ENCODE assay signal across 10 cellular contexts in genomic region chr17:49216953-49217650, GRCh38. TPM values are rescaled to one million over a fixed set of nuclear protein-coding genes. Genes with fewer than 3 reads are reported as not detected.
DNase-seq lines count a peak whose midpoint lies in the region; ATAC-seq and TF ChIP-seq lines count a peak whose summit lies in the region.
"Had no signal": no experiment of that assay in that cellular context is flagged by ENCODE, and none has a peak within 500 bp of the region (broad histone marks: within the 10 kb centered on the region; RNA-seq: fewer than 3 reads in every experiment).

No MANE protein-coding gene starts in this region.

- H3K27ac ChIP-seq in HL-60 (replicated peaks) (peak overlapping the region; percentile 37), heart right ventricle (peak overlapping the region; percentile 36 to 88 (median 69)), skin epidermis (peak overlapping the region in 14 of 21 experiments; percentile 3 to 90 (median 62))

- H3K4me1 ChIP-seq in heart right ventricle: peaks cover 4 to 80% (median 56%) of the 10 kb centered on the region in 9 donors

- DNase-seq in HL-60 (ENCODE audit: low read depth in 1 of 2, low spot score in 1 of 2) (peak; percentile 75 to 82), UCSD-AML1 (lab: John Stamatoyannopoulos, UW; ENCODE audit: unreplicated experiment) (peak; percentile 64), heart right ventricle (peak; percentile 50 to 65), cerebellum (ENCODE audit: low spot score) (no peak), NCI-H2227 (lab: John Stamatoyannopoulos, UW; ENCODE audit: unreplicated experiment) (no peak)
- DNase-seq: amniotic stem cell; NCI-H2227 treated with DMSO at 0.1 percent for 48 hours; stimulated activated CD4-positive, alpha-beta T cell treated with anti-CD3 and anti-CD28 coated beads, Interleukin-2, amount 100 ng/mL, for 48 hours had no signal

- intact Hi-C loops in heart right ventricle (cut with DNase I): no loop called here

- H3K4me3 ChIP-seq in HL-60 (replicated peaks; ENCODE audit: insufficient read depth, low read length) (no peak overlapping the region), heart right ventricle (peak overlapping the region in 1 of 10 donors; percentile 0), skin epidermis (no peak overlapping the region)

- 45 to 47% methylated on average over 11 of the region's 11 CpGs for WGBS in heart right ventricle, 2 donors

- TF ChIP-seq CTCF in HL-60 (IDR thresholded peaks at IDR 0.05; ENCODE audit: insufficient read depth, low read length) (no peak), heart right ventricle (IDR thresholded peaks at IDR 0.05) (no peak)

- peak; percentile 77 to 91 (median 88) for ATAC-seq in heart right ventricle
- ATAC-seq in HG02852 (IDR thresholded peaks at IDR 0.05; ENCODE audit: unreplicated experiment): no peak

- H3K27me3 ChIP-seq in HL-60 (ENCODE audit: insufficient read depth, poor library complexity, severe bottlenecking) (no peaks in the 10 kb centered on the region), heart right ventricle (peaks cover 0 to 38% (median 16%) of the 10 kb centered on the region in 7 donors)

- H3K9me3 ChIP-seq in heart right ventricle: no peaks in the 10 kb centered on the region

- peaks cover 0 to 10% (median 0%) of the 10 kb centered on the region in 9 donors for H3K36me3 ChIP-seq in heart right ventricle

RNA-seq across cellular contexts. Expression of gene ABI3, which starts 6.6 kb away (rescaled TPM):
- 10 to 100 TPM in 1 of 10 donors, 1 to 10 TPM in 9; 2.3 to 10.8 (median 4.8) TPM for total RNA-seq in heart right ventricle
- polyA plus RNA-seq in heart right ventricle: 10 to 100 TPM in 1 of 2 donors, 1 to 10 TPM in 1; 6.2 to 10.3 TPM
- 1.00 TPM for total RNA-seq in cerebellum

RNA-seq across cellular contexts. Expression of gene GNGT2, which starts 6.7 kb away (rescaled TPM):
- total RNA-seq in heart right ventricle: 1 to 10 TPM in 5 of 10 donors, under 1 TPM in 4, not detected in 1; 0.32 to 2.6 (median 1.3) TPM
- polyA plus RNA-seq in heart right ventricle: 1 to 10 TPM; 2.7 to 4.6 TPM
- not detected for total RNA-seq in cerebellum

RNA-seq across cellular contexts. Expression of gene PHOSPHO1, which starts 13.5 kb away (rescaled TPM):
- 1 to 10 TPM in 4 of 10 donors, under 1 TPM in 6; 0.14 to 1.9 (median 0.49) TPM for total RNA-seq in heart right ventricle
- polyA plus RNA-seq in heart right ventricle: 1 to 10 TPM in 1 of 2 donors, under 1 TPM in 1; 0.52 to 1.1 TPM
- total RNA-seq in cerebellum: 2.6 TPM

Comparison
In these comparisons a context has a peak if more than half of its experiments do, and no peak if none do; other contexts are left out.
1. DNase-seq: peak in HL-60 (2 of 2), UCSD-AML1 (single experiment) and heart right ventricle (2 of 2); none in cerebellum (single experiment) and NCI-H2227 (single experiment).
2. Peak in every context shown above with its lines, with median percentiles within 50 percentile points of each other: H3K27ac ChIP-seq.